ENCODE assay signal across 1 cellular context in the genomic region with DNA sequence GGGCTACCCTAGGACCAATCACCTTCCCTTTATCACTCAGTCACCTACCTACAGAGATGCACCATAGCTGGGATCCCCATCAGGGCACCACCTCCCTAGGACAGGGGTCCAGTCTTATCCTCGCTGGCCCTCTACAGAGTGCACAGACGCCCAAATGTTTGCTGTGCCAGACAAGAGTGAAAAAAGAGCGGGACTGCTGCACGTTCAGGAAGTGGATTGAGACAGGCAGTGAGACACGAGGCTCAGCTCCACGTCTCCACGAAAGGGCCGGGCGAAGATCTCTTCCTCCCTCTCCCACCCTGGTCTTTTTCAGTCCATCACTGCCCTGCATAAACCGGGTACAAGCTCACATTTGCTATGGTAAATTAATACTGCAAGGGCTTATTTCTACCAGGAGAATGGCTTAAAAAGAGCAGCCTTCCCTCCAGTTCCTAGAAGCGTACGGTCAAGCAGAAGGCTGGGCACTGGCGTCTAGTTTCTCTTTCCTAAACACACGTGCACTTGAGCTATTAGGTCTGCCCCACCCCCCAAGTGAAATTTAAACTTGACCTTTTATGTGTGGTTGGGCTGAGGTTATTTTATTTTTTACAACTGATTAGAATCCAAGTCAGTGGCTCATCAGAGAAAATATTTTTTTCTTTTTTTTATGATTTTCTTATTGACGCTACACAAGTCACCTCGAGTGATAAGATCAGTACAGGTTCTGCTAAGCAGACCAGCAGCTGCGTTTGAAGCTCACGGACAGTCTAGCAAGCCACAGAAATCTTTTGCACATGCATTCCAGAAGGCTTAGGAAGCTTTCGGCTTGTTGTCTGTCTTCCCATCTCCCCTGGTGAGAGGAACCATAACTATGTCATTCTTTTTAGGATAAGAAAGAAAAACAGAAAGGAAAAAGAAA.
TF ChIP-seq lines count a peak whose summit lies in the region.

No MANE protein-coding gene starts in this region.

TF ChIP-seq in HepG2, 621 proteins besides CTCF, POLR2A, EP300 and RAD21 (continued from another document):
- TF ChIP-seq, protein P1, sequence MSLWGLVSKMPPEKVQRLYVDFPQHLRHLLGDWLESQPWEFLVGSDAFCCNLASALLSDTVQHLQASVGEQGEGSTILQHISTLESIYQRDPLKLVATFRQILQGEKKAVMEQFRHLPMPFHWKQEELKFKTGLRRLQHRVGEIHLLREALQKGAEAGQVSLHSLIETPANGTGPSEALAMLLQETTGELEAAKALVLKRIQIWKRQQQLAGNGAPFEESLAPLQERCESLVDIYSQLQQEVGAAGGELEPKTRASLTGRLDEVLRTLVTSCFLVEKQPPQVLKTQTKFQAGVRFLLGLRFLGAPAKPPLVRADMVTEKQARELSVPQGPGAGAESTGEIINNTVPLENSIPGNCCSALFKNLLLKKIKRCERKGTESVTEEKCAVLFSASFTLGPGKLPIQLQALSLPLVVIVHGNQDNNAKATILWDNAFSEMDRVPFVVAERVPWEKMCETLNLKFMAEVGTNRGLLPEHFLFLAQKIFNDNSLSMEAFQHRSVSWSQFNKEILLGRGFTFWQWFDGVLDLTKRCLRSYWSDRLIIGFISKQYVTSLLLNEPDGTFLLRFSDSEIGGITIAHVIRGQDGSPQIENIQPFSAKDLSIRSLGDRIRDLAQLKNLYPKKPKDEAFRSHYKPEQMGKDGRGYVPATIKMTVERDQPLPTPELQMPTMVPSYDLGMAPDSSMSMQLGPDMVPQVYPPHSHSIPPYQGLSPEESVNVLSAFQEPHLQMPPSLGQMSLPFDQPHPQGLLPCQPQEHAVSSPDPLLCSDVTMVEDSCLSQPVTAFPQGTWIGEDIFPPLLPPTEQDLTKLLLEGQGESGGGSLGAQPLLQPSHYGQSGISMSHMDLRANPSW (CRISPR knock-in tag; IDR thresholded peaks at IDR 0.05; ENCODE audit: borderline replicate concordance): no peak
- TF ChIP-seq ZNF253 (CRISPR knock-in tag; IDR thresholded peaks at IDR 0.05; ENCODE audit: borderline replicate concordance): no peak
- TF ChIP-seq, protein P2, sequence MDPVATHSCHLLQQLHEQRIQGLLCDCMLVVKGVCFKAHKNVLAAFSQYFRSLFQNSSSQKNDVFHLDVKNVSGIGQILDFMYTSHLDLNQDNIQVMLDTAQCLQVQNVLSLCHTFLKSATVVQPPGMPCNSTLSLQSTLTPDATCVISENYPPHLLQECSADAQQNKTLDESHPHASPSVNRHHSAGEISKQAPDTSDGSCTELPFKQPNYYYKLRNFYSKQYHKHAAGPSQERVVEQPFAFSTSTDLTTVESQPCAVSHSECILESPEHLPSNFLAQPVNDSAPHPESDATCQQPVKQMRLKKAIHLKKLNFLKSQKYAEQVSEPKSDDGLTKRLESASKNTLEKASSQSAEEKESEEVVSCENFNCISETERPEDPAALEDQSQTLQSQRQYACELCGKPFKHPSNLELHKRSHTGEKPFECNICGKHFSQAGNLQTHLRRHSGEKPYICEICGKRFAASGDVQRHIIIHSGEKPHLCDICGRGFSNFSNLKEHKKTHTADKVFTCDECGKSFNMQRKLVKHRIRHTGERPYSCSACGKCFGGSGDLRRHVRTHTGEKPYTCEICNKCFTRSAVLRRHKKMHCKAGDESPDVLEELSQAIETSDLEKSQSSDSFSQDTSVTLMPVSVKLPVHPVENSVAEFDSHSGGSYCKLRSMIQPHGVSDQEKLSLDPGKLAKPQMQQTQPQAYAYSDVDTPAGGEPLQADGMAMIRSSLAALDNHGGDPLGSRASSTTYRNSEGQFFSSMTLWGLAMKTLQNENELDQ (CRISPR knock-in tag; IDR thresholded peaks at IDR 0.05; ENCODE audit: borderline replicate concordance): no peak
- TF ChIP-seq FOXM1 (CRISPR knock-in tag; IDR thresholded peaks at IDR 0.05): no peak
- TF ChIP-seq ERF (CRISPR knock-in tag; IDR thresholded peaks at IDR 0.05): no peak
- TF ChIP-seq, protein P3, sequence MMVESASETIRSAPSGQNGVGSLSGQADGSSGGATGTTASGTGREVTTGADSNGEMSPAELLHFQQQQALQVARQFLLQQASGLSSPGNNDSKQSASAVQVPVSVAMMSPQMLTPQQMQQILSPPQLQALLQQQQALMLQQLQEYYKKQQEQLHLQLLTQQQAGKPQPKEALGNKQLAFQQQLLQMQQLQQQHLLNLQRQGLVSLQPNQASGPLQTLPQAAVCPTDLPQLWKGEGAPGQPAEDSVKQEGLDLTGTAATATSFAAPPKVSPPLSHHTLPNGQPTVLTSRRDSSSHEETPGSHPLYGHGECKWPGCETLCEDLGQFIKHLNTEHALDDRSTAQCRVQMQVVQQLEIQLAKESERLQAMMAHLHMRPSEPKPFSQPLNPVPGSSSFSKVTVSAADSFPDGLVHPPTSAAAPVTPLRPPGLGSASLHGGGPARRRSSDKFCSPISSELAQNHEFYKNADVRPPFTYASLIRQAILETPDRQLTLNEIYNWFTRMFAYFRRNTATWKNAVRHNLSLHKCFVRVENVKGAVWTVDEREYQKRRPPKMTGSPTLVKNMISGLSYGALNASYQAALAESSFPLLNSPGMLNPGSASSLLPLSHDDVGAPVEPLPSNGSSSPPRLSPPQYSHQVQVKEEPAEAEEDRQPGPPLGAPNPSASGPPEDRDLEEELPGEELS (CRISPR knock-in tag; IDR thresholded peaks at IDR 0.05): no peak
- no peak for TF ChIP-seq TGIF2 (CRISPR knock-in tag; IDR thresholded peaks at IDR 0.05)
- TF ChIP-seq TAF15 (IDR thresholded peaks at IDR 0.05; ENCODE audit: low read depth, low read length, poor library complexity, severe bottlenecking): no peak
- TF ChIP-seq ONECUT2 (CRISPR knock-in tag; IDR thresholded peaks at IDR 0.05): no peak
